ENCODE assay signal across 9 cellular contexts in the genomic region with DNA sequence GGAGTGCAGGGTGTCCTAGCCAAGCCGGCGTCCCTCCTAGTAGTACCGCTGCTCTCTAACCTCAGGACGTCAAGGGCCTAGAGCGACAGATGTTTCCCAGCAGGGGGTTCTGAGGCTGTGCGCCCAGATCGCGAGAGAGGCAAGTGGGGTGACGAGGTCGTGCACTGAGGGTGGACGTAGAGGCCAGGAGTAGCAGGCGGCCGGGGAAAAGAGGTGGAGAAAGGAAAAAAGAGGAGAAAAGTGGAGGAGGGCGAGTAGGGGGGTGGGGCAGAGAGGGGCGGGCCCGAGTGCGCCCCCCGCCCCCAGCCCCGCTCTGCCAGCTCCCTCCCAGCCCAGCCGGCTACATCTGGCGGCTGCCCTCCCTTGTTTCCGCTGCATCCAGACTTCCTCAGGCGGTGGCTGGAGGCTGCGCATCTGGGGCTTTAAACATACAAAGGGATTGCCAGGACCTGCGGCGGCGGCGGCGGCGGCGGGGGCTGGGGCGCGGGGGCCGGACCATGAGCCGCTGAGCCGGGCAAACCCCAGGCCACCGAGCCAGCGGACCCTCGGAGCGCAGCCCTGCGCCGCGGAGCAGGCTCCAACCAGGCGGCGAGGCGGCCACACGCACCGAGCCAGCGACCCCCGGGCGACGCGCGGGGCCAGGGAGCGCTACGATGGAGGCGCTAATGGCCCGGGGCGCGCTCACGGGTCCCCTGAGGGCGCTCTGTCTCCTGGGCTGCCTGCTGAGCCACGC. TPM values are rescaled to one million over a fixed set of nuclear protein-coding genes. Genes with fewer than 3 reads are reported as not detected.
DNase-seq lines count a peak whose midpoint lies in the region; ATAC-seq and TF ChIP-seq lines count a peak whose summit lies in the region.
"Had no signal": no experiment of that assay in that cellular context is flagged by ENCODE, and none has a peak within 500 bp of the region (broad histone marks: within the 10 kb centered on the region; RNA-seq: fewer than 3 reads in every experiment).

A gene (plus strand): TSS at position 372 of the 733 bp plus-strand sequence. CDS start 282 bp downstream, at position 654.

- intact Hi-C loops in PC-9 (cut with micrococcal nuclease; ENCODE audit: unreplicated experiment), result no loop called here

- H3K27ac ChIP-seq in suprapubic skin (peak within 1 kb of the TSS; percentile 95), PC-9 (no peak within 1 kb of the TSS)
- H3K27ac ChIP-seq: C4-2B had no signal

- peak in 1 of 2 donors; percentile 29 for TF ChIP-seq POLR2A in suprapubic skin (IDR thresholded peaks at IDR 0.05)

- no TSS peak for BruUV-seq in PC-9 (replicated peaks; lab: Mats Ljungman, UMichigan)

- TF ChIP-seq EP300 in suprapubic skin (IDR thresholded peaks at IDR 0.05), result no peak

- 16% methylated on average over 24 of the region's 63 CpGs for WGBS in suprapubic skin

- no peak within 1 kb of the TSS for H2AFZ ChIP-seq in PC-9

- no peak for ATAC-seq in HG02610 (IDR thresholded peaks at IDR 0.05; ENCODE audit: unreplicated experiment)

- H3K27me3 ChIP-seq in suprapubic skin, result peaks cover 17% of the 10 kb centered on the region
- no peaks in the 10 kb centered on the region for H3K27me3 ChIP-seq in PC-9 (ENCODE audit: insufficient read depth, low read depth)

- peak; percentile 35 for DNase-seq in NCI-H1694 (lab: John Stamatoyannopoulos, UW)
- no peak for DNase-seq in NCI-H1694 treated with DMSO at 0.1 percent for 48 hours (lab: John Stamatoyannopoulos, UW)
- DNase-seq in cerebellum (ENCODE audit: low spot score), result no peak
- peak; percentile 39 for DNase-seq in kidney tubule cell (ENCODE audit: low spot score)
- DNase-seq in suprapubic skin (ENCODE audit: low spot score in 2 of 2), result peak; percentile 89 to 91
- DNase-seq in PC-9, result no peak
- DNase-seq in activated CD4-positive, alpha-beta T cell treated with anti-CD3 and anti-CD28 coated beads, Interleukin-2, amount 50 U/mL, for 1 hour, result no peak

- H3K36me3 ChIP-seq in suprapubic skin (peaks cover 14% of the 10 kb centered on the region), PC-9 (ENCODE audit: low read depth) (no peaks in the 10 kb centered on the region)

- 0 out of 2 replicates have a peak, but pooled peaks cover 1% of the 10 kb centered on the region for H3F3A ChIP-seq in PC-9 (ENCODE audit: insufficient read depth, low read depth)

- POLR2A ChIA-PET in PC-9 (lab: Charles Lee; ENCODE audit: unreplicated experiment), result no interaction called here

- H3K4me1 ChIP-seq in suprapubic skin (peaks cover 55% of the 10 kb centered on the region), PC-9 (replicated peaks; ENCODE audit: insufficient read depth) (peaks cover 6% of the 10 kb centered on the region)

- no peaks in the 10 kb centered on the region for H3K9me3 ChIP-seq in suprapubic skin
- H3K9me3 ChIP-seq in PC-9 (ENCODE audit: insufficient read depth, low read depth), result no peaks in the 10 kb centered on the region

- no peak for TF ChIP-seq CTCF in suprapubic skin (IDR thresholded peaks at IDR 0.05)
- TF ChIP-seq CTCF in PC-9 (conservative IDR thresholded peaks at IDR 0.05), result no peak

- no peaks in the 10 kb centered on the region for H4K20me1 ChIP-seq in PC-9 (ENCODE audit: insufficient read depth)

- H3K9me2 ChIP-seq in PC-9 (ENCODE audit: insufficient read depth), result no peaks in the 10 kb centered on the region

- no peak within 1 kb of the TSS for H3K4me2 ChIP-seq in PC-9

- peak within 1 kb of the TSS; percentile 72 for H3K4me3 ChIP-seq in suprapubic skin
- no peak within 1 kb of the TSS for H3K4me3 ChIP-seq in PC-9

- CTCF ChIA-PET in PC-9 (lab: Charles Lee), result no interaction called here

- no peaks in the 10 kb centered on the region for H3K79me2 ChIP-seq in PC-9 (ENCODE audit: low read depth)

RNA-seq across cellular contexts. Expression of the gene that starts here (rescaled TPM):
- total RNA-seq in cerebellum (25.4 TPM), suprapubic skin (100 to 1,000 TPM in 2 of 4 donors, 10 to 100 TPM in 2; 71.4 to 175 (median 120) TPM), PC-9 (2021) (0.50 and 1.6 TPM in 2 replicates)

Comparison
In these comparisons a context has a peak if more than half of its experiments do, and no peak if none do; other contexts are left out.
1. RNA of the gene that starts here (total RNA-seq): 71.4 to 175 TPM in suprapubic skin and 25.4 TPM in cerebellum (single experiment); 0.50 to 1.6 TPM in PC-9; every median in the first group is over 10 times any median in the second.
2. DNase-seq: peak in NCI-H1694 (single experiment), kidney tubule cell (single experiment) and suprapubic skin (2 of 2); none in NCI-H1694 treated with DMSO at 0.1 percent for 48 hours (single experiment), cerebellum (single experiment), PC-9 (0 of 2) and activated CD4-positive, alpha-beta T cell treated with anti-CD3 and anti-CD28 coated beads, Interleukin-2, amount 50 U/mL, for 1 hour (single experiment).